Comparison of ENCODE assay signal across 1 cellular context in the genomic region with DNA sequence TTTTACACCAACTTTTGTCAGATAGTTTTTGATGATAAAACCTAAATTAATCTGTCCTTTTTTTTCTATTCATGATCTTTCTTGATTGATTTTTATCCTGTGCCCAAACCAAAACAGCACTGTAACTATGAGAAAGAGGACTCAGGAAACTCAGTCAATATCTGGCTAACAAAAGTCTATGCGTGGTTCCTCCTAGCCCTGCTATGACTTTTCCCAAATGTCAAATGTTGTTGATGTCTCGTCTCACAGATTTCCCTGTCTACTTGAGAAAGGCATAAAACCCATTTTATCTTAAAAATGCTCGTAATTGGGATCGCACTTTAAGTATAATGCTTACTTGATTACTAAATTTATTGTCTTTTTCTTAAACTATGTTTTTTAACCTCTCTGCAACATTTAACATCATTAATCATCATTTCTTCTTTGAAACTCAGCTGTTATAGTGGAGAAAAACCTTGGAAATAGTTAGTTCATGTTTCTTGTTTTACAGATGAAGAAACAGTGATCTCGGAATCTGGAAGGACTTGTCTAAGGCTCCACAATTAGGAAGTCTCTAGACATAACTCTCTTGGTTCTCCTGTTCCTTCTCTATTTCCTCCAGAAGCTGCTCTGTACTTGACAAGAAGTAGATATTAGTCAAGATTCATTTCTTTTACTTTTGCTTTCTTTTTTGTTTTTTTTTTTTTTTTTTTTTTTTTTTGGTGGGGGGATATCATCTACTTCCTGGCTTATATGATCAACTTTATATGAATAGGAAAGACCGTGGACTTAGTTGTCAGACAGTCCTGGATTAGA.
TF ChIP-seq lines count a peak whose summit lies in the region.

No MANE protein-coding gene starts in this region.

TF ChIP-seq in GM23338, 12 proteins besides CTCF, POLR2A, EP300 and RAD21 (continued from another document):
- TF ChIP-seq, protein P1, sequence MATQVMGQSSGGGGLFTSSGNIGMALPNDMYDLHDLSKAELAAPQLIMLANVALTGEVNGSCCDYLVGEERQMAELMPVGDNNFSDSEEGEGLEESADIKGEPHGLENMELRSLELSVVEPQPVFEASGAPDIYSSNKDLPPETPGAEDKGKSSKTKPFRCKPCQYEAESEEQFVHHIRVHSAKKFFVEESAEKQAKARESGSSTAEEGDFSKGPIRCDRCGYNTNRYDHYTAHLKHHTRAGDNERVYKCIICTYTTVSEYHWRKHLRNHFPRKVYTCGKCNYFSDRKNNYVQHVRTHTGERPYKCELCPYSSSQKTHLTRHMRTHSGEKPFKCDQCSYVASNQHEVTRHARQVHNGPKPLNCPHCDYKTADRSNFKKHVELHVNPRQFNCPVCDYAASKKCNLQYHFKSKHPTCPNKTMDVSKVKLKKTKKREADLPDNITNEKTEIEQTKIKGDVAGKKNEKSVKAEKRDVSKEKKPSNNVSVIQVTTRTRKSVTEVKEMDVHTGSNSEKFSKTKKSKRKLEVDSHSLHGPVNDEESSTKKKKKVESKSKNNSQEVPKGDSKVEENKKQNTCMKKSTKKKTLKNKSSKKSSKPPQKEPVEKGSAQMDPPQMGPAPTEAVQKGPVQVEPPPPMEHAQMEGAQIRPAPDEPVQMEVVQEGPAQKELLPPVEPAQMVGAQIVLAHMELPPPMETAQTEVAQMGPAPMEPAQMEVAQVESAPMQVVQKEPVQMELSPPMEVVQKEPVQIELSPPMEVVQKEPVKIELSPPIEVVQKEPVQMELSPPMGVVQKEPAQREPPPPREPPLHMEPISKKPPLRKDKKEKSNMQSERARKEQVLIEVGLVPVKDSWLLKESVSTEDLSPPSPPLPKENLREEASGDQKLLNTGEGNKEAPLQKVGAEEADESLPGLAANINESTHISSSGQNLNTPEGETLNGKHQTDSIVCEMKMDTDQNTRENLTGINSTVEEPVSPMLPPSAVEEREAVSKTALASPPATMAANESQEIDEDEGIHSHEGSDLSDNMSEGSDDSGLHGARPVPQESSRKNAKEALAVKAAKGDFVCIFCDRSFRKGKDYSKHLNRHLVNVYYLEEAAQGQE (IDR thresholded peaks at IDR 0.05; ENCODE audit: unreplicated experiment), result no peak
- TF ChIP-seq STAT1 (IDR thresholded peaks at IDR 0.05; ENCODE audit: unreplicated experiment), result no peak
- TF ChIP-seq ZNF331 (CRISPR knock-in tag; IDR thresholded peaks at IDR 0.05; ENCODE audit: low read depth), result no peak
- TF ChIP-seq ZNF462 (CRISPR knock-in tag; IDR thresholded peaks at IDR 0.05), result no peak
